ENCODE assay signal across 1 cellular context in the genomic region with DNA sequence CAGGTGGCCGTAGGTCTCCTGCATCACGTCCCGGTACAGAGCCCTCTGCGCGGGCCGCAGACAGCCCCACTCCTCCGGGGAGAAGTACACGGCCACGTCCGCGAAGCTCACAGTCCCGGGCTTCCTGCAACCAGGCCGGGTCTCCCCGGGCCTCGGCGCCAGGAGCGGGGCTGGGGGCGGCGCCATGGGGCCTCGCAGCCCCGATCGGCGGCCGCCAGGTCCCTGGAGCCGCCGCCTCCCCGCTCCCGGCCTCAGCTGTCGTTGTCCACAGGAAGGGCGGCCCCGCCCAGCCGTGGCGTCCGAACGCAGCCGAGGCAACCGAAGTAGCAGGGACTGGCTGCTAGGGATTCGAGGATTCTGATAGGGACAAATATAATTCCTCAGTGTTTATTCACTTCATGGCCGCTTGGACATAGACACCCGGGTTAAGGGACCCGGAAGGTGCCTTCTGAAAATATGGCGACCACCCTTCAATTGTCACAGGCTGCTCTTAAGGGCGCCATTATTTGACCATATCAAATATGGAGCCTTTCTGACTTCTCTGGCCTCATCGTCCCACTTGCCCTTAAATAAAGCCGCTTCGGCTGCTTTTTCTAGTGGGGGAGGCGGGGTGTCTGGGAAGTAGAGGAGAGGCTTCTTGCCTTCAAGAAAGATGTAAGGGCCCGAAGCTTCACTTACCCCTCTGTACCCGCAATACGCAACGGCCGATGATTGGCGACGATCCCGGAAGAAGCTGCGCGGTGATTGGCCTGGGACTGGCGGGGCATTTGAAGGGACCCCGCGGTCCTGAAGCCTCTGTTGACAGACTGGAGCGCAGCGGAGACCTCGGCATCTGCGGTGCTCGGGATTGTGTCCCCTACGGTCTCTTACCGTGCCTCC.
TF ChIP-seq lines count a peak whose summit lies in the region.

TSS of gene ZNF688 (minus strand) at position 271 of the 879 bp plus-strand sequence. CDS start at position 186, 85 bp downstream.

TF ChIP-seq in HEK293, 187 proteins besides CTCF, POLR2A, EP300 and RAD21 (continued from another document and continues in another):
- TF ChIP-seq ZSCAN5A (tag by site-specific recombination; IDR thresholded peaks at IDR 0.05) (0 out of 2 replicates have a peak, but pooled peaks have one; percentile 43), HOXD13 (CRISPR knock-in tag; IDR thresholded peaks at IDR 0.05; ENCODE audit: borderline replicate concordance) (no peak; the same call in 1 of the 2 replicates), ZNF707 (tag by site-specific recombination; IDR thresholded peaks at IDR 0.05) (no peak), ZNF274 (IDR thresholded peaks at IDR 0.05; ENCODE audit: low read length) (no peak), ZNF274 (tag by site-specific recombination; IDR thresholded peaks at IDR 0.05; ENCODE audit: borderline replicate concordance) (no peak), ZNF48 (tag by site-specific recombination; IDR thresholded peaks at IDR 0.05) (no peak), PRDM1 (tag by site-specific recombination; IDR thresholded peaks at IDR 0.05) (no peak), KLF17 (tag by site-specific recombination; IDR thresholded peaks at IDR 0.05) (peak; percentile 37; the same call in 1 of the 2 replicates), ZNF292 (tag by site-specific recombination; IDR thresholded peaks at IDR 0.05; ENCODE audit: borderline replicate concordance, low read depth) (no peak), ZNF404 (tag by site-specific recombination; IDR thresholded peaks at IDR 0.05) (no peak), ZNF138 (tag by site-specific recombination; IDR thresholded peaks at IDR 0.05; ENCODE audit: borderline replicate concordance) (no peak), ZNF280D (tag by site-specific recombination; IDR thresholded peaks at IDR 0.05) (no peak), SETDB1 (IDR thresholded peaks at IDR 0.05; ENCODE audit: insufficient read length, low read length) (no peak), ZNF558 (tag by site-specific recombination; IDR thresholded peaks at IDR 0.05) (peak; percentile 36; the same call in 1 of the 2 replicates), FEZF1 (tag by site-specific recombination; IDR thresholded peaks at IDR 0.05) (peak; percentile 47), ZNF600 (tag by site-specific recombination; IDR thresholded peaks at IDR 0.05) (no peak), ZNF146 (tag by site-specific recombination; IDR thresholded peaks at IDR 0.05) (no peak), SCRT1 (tag by site-specific recombination; IDR thresholded peaks at IDR 0.05; ENCODE audit: borderline replicate concordance) (no peak), ZNF639 (tag by site-specific recombination; IDR thresholded peaks at IDR 0.05) (peak; percentile 65), ZNF157 (tag by site-specific recombination; IDR thresholded peaks at IDR 0.05) (no peak), ZNF416 (tag by site-specific recombination; IDR thresholded peaks at IDR 0.05) (no peak), SP2 (tag by site-specific recombination; IDR thresholded peaks at IDR 0.05) (peak; percentile 97), ZEB2 (tag by site-specific recombination; IDR thresholded peaks at IDR 0.05) (peak; percentile 76), GLI2 (tag by site-specific recombination; IDR thresholded peaks at IDR 0.05; ENCODE audit: borderline replicate concordance, low read depth) (no peak), ZNF140 (tag by site-specific recombination; IDR thresholded peaks at IDR 0.05) (no peak), ZNF133 (tag by site-specific recombination; IDR thresholded peaks at IDR 0.05) (no peak), ZNF549 (tag by site-specific recombination; IDR thresholded peaks at IDR 0.05) (no peak), ZNF324 (tag by site-specific recombination; IDR thresholded peaks at IDR 0.05) (0 out of 2 replicates have a peak, but pooled peaks have one; percentile 63)
- TF ChIP-seq, protein P1, sequence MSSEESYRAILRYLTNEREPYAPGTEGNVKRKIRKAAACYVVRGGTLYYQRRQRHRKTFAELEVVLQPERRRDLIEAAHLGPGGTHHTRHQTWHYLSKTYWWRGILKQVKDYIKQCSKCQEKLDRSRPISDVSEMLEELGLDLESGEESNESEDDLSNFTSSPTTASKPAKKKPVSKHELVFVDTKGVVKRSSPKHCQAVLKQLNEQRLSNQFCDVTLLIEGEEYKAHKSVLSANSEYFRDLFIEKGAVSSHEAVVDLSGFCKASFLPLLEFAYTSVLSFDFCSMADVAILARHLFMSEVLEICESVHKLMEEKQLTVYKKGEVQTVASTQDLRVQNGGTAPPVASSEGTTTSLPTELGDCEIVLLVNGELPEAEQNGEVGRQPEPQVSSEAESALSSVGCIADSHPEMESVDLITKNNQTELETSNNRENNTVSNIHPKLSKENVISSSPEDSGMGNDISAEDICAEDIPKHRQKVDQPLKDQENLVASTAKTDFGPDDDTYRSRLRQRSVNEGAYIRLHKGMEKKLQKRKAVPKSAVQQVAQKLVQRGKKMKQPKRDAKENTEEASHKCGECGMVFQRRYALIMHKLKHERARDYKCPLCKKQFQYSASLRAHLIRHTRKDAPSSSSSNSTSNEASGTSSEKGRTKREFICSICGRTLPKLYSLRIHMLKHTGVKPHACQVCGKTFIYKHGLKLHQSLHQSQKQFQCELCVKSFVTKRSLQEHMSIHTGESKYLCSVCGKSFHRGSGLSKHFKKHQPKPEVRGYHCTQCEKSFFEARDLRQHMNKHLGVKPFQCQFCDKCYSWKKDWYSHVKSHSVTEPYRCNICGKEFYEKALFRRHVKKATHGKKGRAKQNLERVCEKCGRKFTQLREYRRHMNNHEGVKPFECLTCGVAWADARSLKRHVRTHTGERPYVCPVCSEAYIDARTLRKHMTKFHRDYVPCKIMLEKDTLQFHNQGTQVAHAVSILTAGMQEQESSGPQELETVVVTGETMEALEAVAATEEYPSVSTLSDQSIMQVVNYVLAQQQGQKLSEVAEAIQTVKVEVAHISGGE (tag by site-specific recombination; conservative IDR thresholded peaks at IDR 0.05; ENCODE audit: low read depth) = peak; percentile 78
- TF ChIP-seq, protein P2, sequence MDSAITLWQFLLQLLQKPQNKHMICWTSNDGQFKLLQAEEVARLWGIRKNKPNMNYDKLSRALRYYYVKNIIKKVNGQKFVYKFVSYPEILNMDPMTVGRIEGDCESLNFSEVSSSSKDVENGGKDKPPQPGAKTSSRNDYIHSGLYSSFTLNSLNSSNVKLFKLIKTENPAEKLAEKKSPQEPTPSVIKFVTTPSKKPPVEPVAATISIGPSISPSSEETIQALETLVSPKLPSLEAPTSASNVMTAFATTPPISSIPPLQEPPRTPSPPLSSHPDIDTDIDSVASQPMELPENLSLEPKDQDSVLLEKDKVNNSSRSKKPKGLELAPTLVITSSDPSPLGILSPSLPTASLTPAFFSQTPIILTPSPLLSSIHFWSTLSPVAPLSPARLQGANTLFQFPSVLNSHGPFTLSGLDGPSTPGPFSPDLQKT (IDR thresholded peaks at IDR 0.05; ENCODE audit: borderline replicate concordance, low read depth, low read length) = no peak
- TF ChIP-seq, protein P3, sequence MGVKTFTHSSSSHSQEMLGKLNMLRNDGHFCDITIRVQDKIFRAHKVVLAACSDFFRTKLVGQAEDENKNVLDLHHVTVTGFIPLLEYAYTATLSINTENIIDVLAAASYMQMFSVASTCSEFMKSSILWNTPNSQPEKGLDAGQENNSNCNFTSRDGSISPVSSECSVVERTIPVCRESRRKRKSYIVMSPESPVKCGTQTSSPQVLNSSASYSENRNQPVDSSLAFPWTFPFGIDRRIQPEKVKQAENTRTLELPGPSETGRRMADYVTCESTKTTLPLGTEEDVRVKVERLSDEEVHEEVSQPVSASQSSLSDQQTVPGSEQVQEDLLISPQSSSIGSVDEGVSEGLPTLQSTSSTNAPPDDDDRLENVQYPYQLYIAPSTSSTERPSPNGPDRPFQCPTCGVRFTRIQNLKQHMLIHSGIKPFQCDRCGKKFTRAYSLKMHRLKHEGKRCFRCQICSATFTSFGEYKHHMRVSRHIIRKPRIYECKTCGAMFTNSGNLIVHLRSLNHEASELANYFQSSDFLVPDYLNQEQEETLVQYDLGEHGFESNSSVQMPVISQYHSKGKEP (tag by site-specific recombination; IDR thresholded peaks at IDR 0.05) = peak; percentile 40; the same call in 1 of the 2 replicates
- TF ChIP-seq, protein P4, sequence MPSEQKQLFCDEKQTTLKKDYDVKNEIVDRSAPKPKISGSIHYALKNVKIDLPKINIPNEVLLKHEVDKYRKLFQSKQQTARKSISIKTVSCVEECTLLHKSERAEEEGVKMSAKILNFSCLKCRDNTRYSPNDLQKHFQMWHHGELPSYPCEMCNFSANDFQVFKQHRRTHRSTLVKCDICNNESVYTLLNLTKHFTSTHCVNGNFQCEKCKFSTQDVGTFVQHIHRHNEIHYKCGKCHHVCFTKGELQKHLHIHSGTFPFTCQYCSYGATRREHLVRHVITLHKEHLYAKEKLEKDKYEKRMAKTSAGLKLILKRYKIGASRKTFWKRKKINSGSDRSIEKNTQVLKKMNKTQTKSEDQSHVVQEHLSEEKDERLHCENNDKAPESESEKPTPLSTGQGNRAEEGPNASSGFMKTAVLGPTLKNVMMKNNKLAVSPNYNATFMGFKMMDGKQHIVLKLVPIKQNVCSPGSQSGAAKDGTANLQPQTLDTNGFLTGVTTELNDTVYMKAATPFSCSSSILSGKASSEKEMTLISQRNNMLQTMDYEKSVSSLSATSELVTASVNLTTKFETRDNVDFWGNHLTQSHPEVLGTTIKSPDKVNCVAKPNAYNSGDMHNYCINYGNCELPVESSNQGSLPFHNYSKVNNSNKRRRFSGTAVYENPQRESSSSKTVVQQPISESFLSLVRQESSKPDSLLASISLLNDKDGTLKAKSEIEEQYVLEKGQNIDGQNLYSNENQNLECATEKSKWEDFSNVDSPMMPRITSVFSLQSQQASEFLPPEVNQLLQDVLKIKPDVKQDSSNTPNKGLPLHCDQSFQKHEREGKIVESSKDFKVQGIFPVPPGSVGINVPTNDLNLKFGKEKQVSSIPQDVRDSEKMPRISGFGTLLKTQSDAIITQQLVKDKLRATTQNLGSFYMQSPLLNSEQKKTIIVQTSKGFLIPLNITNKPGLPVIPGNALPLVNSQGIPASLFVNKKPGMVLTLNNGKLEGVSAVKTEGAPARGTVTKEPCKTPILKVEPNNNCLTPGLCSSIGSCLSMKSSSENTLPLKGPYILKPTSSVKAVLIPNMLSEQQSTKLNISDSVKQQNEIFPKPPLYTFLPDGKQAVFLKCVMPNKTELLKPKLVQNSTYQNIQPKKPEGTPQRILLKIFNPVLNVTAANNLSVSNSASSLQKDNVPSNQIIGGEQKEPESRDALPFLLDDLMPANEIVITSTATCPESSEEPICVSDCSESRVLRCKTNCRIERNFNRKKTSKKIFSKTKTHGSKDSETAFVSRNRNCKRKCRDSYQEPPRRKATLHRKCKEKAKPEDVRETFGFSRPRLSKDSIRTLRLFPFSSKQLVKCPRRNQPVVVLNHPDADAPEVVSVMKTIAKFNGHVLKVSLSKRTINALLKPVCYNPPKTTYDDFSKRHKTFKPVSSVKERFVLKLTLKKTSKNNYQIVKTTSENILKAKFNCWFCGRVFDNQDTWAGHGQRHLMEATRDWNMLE (tag by site-specific recombination; conservative IDR thresholded peaks at IDR 0.05; ENCODE audit: low read depth) = peak; percentile 79
